Comparison of ENCODE assay signal across 11 cellular contexts in genomic region chr2:111617804-111618576, GRCh38.
DNase-seq lines count a peak whose midpoint lies in the region; ATAC-seq and TF ChIP-seq lines count a peak whose summit lies in the region.
"Had no signal": no experiment of that assay in that cellular context is flagged by ENCODE, and none has a peak within 500 bp of the region (broad histone marks: within the 10 kb centered on the region; RNA-seq: fewer than 3 reads in every experiment).

No MANE protein-coding gene starts in this region.

- H3K4me3 ChIP-seq in BLaER1 treated with 17β-estradiol and CSF1 and Interleukin-3, amounts not matched to agents 10 nM and 100 nM, result no peak overlapping the region
- H3K4me3 ChIP-seq in psoas muscle, result no peak overlapping the region
- H3K4me3 ChIP-seq: colonic mucosa, sigmoid colon had no signal

- H3K27ac Mint-ChIP-seq in natural killer cell treated with Interleukin-12 subunit alpha and Interleukin-12 subunit beta and Interleukin-15 and Interleukin-18, amount 100 ng/mL, for 72 hours, result no peak overlapping the region
- H3K27ac Mint-ChIP-seq in activated naive CD8-positive, alpha-beta T cell treated with anti-CD3 and anti-CD28 coated beads, Interleukin-2, amount 50 U/mL, for 24 hours, result no peak overlapping the region
- H3K27ac Mint-ChIP-seq in stimulated activated naive CD8-positive, alpha-beta T cell treated with anti-CD3 and anti-CD28 coated beads, Interleukin-15, amount 100 ng/mL, for 72 hours, result no peak overlapping the region
- H3K27ac Mint-ChIP-seq: activated T-cell treated with anti-CD3 and anti-CD28 coated beads, Interleukin-2, amount 50 U/mL, for 72 hours had no signal

- H3K27ac ChIP-seq in BLaER1 treated with 17β-estradiol and CSF1 and Interleukin-3, amounts not matched to agents 10 nM and 100 nM, result 0 out of 22 replicates have a peak overlapping the region, but pooled peaks of 1 of the 11 experiments have one; percentile 20
- no peak overlapping the region for H3K27ac ChIP-seq in psoas muscle
- H3K27ac ChIP-seq: colonic mucosa, sigmoid colon had no signal

- no peaks in the 10 kb centered on the region for H3K36me3 ChIP-seq in BLaER1 treated with 17β-estradiol and CSF1 and Interleukin-3, amounts not matched to agents 10 nM and 100 nM
- no peaks in the 10 kb centered on the region for H3K36me3 ChIP-seq in psoas muscle (ENCODE audit: insufficient read depth in 1 of 2, low read depth in 1 of 2)
- H3K36me3 ChIP-seq: colonic mucosa, sigmoid colon had no signal

- peaks cover 17 to 19% of the 10 kb centered on the region in 2 donors for H3K4me1 Mint-ChIP-seq in natural killer cell treated with Interleukin-12 subunit alpha and Interleukin-12 subunit beta and Interleukin-15 and Interleukin-18, amount 100 ng/mL, for 72 hours (ENCODE audit: low read depth in 2 of 2)
- peaks cover 2% of the 10 kb centered on the region for H3K4me1 Mint-ChIP-seq in activated naive CD8-positive, alpha-beta T cell treated with anti-CD3 and anti-CD28 coated beads, Interleukin-2, amount 50 U/mL, for 24 hours
- no peaks in the 10 kb centered on the region for H3K4me1 Mint-ChIP-seq in stimulated activated naive CD8-positive, alpha-beta T cell treated with anti-CD3 and anti-CD28 coated beads, Interleukin-15, amount 100 ng/mL, for 72 hours

- peak overlapping the region; percentile 12 to 57 (median 37); a peak in 19 of 22 replicates for H3K4me2 ChIP-seq in BLaER1 treated with 17β-estradiol and CSF1 and Interleukin-3, amounts not matched to agents 10 nM and 100 nM

- intact Hi-C loops in psoas muscle (cut with DNase I), result no loop called here

- peaks cover 10 to 18% (median 13%) of the 10 kb centered on the region in 10 experiments; a peak in 19 of 20 replicates for H3K4me1 ChIP-seq in BLaER1 treated with 17β-estradiol and CSF1 and Interleukin-3, amounts not matched to agents 10 nM and 100 nM
- H3K4me1 ChIP-seq in psoas muscle, result peaks cover 9% of the 10 kb centered on the region
- H3K4me1 ChIP-seq: colonic mucosa, sigmoid colon had no signal

- H3K27me3 Mint-ChIP-seq in natural killer cell treated with Interleukin-12 subunit alpha and Interleukin-12 subunit beta and Interleukin-15 and Interleukin-18, amount 100 ng/mL, for 72 hours, result peaks cover 0 to 3% of the 10 kb centered on the region in 2 donors
- peaks cover 2% of the 10 kb centered on the region for H3K27me3 Mint-ChIP-seq in activated naive CD8-positive, alpha-beta T cell treated with anti-CD3 and anti-CD28 coated beads, Interleukin-2, amount 50 U/mL, for 24 hours
- no peaks in the 10 kb centered on the region for H3K27me3 Mint-ChIP-seq in stimulated activated naive CD8-positive, alpha-beta T cell treated with anti-CD3 and anti-CD28 coated beads, Interleukin-15, amount 100 ng/mL, for 72 hours

- no peaks in the 10 kb centered on the region for H3K36me3 Mint-ChIP-seq in natural killer cell treated with Interleukin-12 subunit alpha and Interleukin-12 subunit beta and Interleukin-15 and Interleukin-18, amount 100 ng/mL, for 72 hours
- H3K36me3 Mint-ChIP-seq in activated naive CD8-positive, alpha-beta T cell treated with anti-CD3 and anti-CD28 coated beads, Interleukin-2, amount 50 U/mL, for 24 hours (ENCODE audit: low read depth), result no peaks in the 10 kb centered on the region

- no peaks in the 10 kb centered on the region for H4K20me1 ChIP-seq in BLaER1 treated with 17β-estradiol and CSF1 and Interleukin-3, amounts not matched to agents 10 nM and 100 nM

- WGBS in psoas muscle, 3 donors, result 46 to 48% (median 47%) methylated on average over 14 of the region's 14 CpGs

- no peaks in the 10 kb centered on the region for H3K9me3 ChIP-seq in BLaER1 treated with 17β-estradiol and CSF1 and Interleukin-3, amounts not matched to agents 10 nM and 100 nM (replicated peaks in 1 of 11)
- H3K9me3 ChIP-seq in psoas muscle, result no peaks in the 10 kb centered on the region
- H3K9me3 ChIP-seq: colonic mucosa, sigmoid colon had no signal

- no peaks in the 10 kb centered on the region for H3K9me3 Mint-ChIP-seq in natural killer cell treated with Interleukin-12 subunit alpha and Interleukin-12 subunit beta and Interleukin-15 and Interleukin-18, amount 100 ng/mL, for 72 hours
- no peaks in the 10 kb centered on the region for H3K9me3 Mint-ChIP-seq in activated naive CD8-positive, alpha-beta T cell treated with anti-CD3 and anti-CD28 coated beads, Interleukin-2, amount 50 U/mL, for 24 hours
- no peaks in the 10 kb centered on the region for H3K9me3 Mint-ChIP-seq in stimulated activated naive CD8-positive, alpha-beta T cell treated with anti-CD3 and anti-CD28 coated beads, Interleukin-15, amount 100 ng/mL, for 72 hours
- H3K9me3 Mint-ChIP-seq: activated T-cell treated with anti-CD3 and anti-CD28 coated beads, Interleukin-2, amount 50 U/mL, for 72 hours had no signal

- 0 out of 22 replicates have a peak overlapping the region, but pooled peaks of 1 of the 11 experiments have one; percentile 25 for H3K9ac ChIP-seq in BLaER1 treated with 17β-estradiol and CSF1 and Interleukin-3, amounts not matched to agents 10 nM and 100 nM

- in situ Hi-C loops in SK-MEL-5 (cut with HindIII; ENCODE audit: low pct_unique_long_range_greater_than_20kb, low sequenced_read_pairs), result no loop called here

- H3K4me3 Mint-ChIP-seq in natural killer cell treated with Interleukin-12 subunit alpha and Interleukin-12 subunit beta and Interleukin-15 and Interleukin-18, amount 100 ng/mL, for 72 hours, result no peak overlapping the region
- H3K4me3 Mint-ChIP-seq in activated naive CD8-positive, alpha-beta T cell treated with anti-CD3 and anti-CD28 coated beads, Interleukin-2, amount 50 U/mL, for 24 hours, result no peak overlapping the region
- H3K4me3 Mint-ChIP-seq in stimulated activated naive CD8-positive, alpha-beta T cell treated with anti-CD3 and anti-CD28 coated beads, Interleukin-15, amount 100 ng/mL, for 72 hours, result no peak overlapping the region
- H3K4me3 Mint-ChIP-seq: activated T-cell treated with anti-CD3 and anti-CD28 coated beads, Interleukin-2, amount 50 U/mL, for 72 hours had no signal

- no peaks in the 10 kb centered on the region for H3K27me3 ChIP-seq in BLaER1 treated with 17β-estradiol and CSF1 and Interleukin-3, amounts not matched to agents 10 nM and 100 nM
- no peaks in the 10 kb centered on the region for H3K27me3 ChIP-seq in psoas muscle (ENCODE audit: insufficient read depth in 3 of 3, low read length in 2 of 3)
- H3K27me3 ChIP-seq: colonic mucosa, sigmoid colon had no signal

- peak; percentile 56 for DNase-seq in SK-MEL-5 (ENCODE audit: low read depth, low spot score)
- peak; percentile 35 for DNase-seq in glomerular visceral epithelial cell (ENCODE audit: extremely low spot score)
- DNase-seq in psoas muscle, result peak; percentile 50 to 68
- no peak for DNase-seq in activated CD4-positive, alpha-beta T cell treated with anti-CD3 and anti-CD28 coated beads, Interleukin-2, amount 50 U/mL, for 48 hours
- no peak for DNase-seq in natural killer cell treated with Interleukin-12 subunit alpha and Interleukin-12 subunit beta and Interleukin-15 and Interleukin-18, amount 100 ng/mL, for 72 hours (ENCODE audit: low spot score)
- no peak for DNase-seq in activated naive CD8-positive, alpha-beta T cell treated with anti-CD3 and anti-CD28 coated beads, Interleukin-2, amount 50 U/mL, for 24 hours
- DNase-seq in stimulated activated naive CD8-positive, alpha-beta T cell treated with anti-CD3 and anti-CD28 coated beads, Interleukin-15, amount 100 ng/mL, for 72 hours, result no peak
- DNase-seq: activated T-cell treated with anti-CD3 and anti-CD28 coated beads, Interleukin-2, amount 50 U/mL, for 72 hours; colonic mucosa; sigmoid colon had no signal

- peak in 3 of 4 donors; percentile 25 to 49 (median 48) for ATAC-seq in psoas muscle
- ATAC-seq in natural killer cell treated with Interleukin-12 subunit alpha and Interleukin-12 subunit beta and Interleukin-15 and Interleukin-18, amount 100 ng/mL, for 72 hours, result no peak
- ATAC-seq in activated naive CD8-positive, alpha-beta T cell treated with anti-CD3 and anti-CD28 coated beads, Interleukin-2, amount 50 U/mL, for 24 hours, result no peak
- no peak for ATAC-seq in stimulated activated naive CD8-positive, alpha-beta T cell treated with anti-CD3 and anti-CD28 coated beads, Interleukin-15, amount 100 ng/mL, for 72 hours
- ATAC-seq: activated T-cell treated with anti-CD3 and anti-CD28 coated beads, Interleukin-2, amount 50 U/mL, for 72 hours had no signal

- no peak for TF ChIP-seq CTCF in psoas muscle (IDR thresholded peaks at IDR 0.05)

Comparison
In these comparisons a context has a peak if more than half of its experiments do, and no peak if none do; other contexts are left out.
1. DNase-seq: peak in SK-MEL-5 (single experiment), glomerular visceral epithelial cell (single experiment) and psoas muscle (2 of 2); none in activated CD4-positive, alpha-beta T cell treated with anti-CD3 and anti-CD28 coated beads, Interleukin-2, amount 50 U/mL, for 48 hours (0 of 2), natural killer cell treated with Interleukin-12 subunit alpha and Interleukin-12 subunit beta and Interleukin-15 and Interleukin-18, amount 100 ng/mL, for 72 hours (single experiment), activated naive CD8-positive, alpha-beta T cell treated with anti-CD3 and anti-CD28 coated beads, Interleukin-2, amount 50 U/mL, for 24 hours (single experiment) and stimulated activated naive CD8-positive, alpha-beta T cell treated with anti-CD3 and anti-CD28 coated beads, Interleukin-15, amount 100 ng/mL, for 72 hours (0 of 2).
2. ATAC-seq: peak in psoas muscle (3 of 4); none in natural killer cell treated with Interleukin-12 subunit alpha and Interleukin-12 subunit beta and Interleukin-15 and Interleukin-18, amount 100 ng/mL, for 72 hours (0 of 2), activated naive CD8-positive, alpha-beta T cell treated with anti-CD3 and anti-CD28 coated beads, Interleukin-2, amount 50 U/mL, for 24 hours (single experiment) and stimulated activated naive CD8-positive, alpha-beta T cell treated with anti-CD3 and anti-CD28 coated beads, Interleukin-15, amount 100 ng/mL, for 72 hours (single experiment).